In the genomic region with DNA sequence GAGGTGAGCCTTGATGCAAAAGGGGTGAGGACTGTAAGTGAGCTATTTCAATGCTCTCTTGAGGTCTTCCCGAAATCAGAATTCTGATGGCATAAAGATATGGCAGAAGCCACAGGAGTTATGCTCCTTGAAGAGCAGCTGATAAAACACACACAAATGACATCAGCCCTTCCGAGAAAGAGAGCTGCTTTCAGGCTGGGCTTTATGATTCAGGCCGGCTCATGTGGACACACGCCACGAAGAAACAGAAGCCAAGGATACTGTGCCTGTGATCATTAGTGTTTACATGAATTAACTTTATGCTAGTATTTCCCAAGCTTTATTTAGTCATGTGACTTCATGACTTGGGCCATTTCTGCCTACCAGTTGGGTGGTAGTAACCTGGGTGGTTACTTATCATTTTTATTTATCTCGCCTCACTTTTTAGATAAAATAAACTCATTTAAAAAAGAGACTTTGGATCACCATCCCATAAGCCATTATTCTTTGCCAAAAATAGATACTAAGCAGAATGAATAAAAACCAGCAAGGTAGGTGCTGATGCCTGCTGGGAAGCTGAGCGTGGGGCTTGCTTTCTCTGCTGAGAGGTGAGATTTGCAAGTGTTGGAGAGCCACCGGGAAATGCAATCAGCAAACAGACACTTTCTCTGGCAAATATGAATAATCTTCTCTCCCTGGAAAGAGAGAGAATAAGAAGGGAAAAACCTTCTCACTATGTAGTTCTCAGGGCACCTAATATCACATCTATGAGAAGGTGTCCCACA, we compare ENCODE assay signal across 12 cellular contexts.
DNase-seq lines count a peak whose midpoint lies in the region; ATAC-seq and TF ChIP-seq lines count a peak whose summit lies in the region.
"Had no signal": no experiment of that assay in that cellular context is flagged by ENCODE, and none has a peak within 500 bp of the region (broad histone marks: within the 10 kb centered on the region; RNA-seq: fewer than 3 reads in every experiment).

No MANE protein-coding gene starts in this region.

- H3K4me1 ChIP-seq in spleen = no peaks in the 10 kb centered on the region

- intact Hi-C loops in spleen (cut with DNase I; ENCODE audit: low total_unique reads) = no loop called here

- no peak for TF ChIP-seq POLR2A in spleen (IDR thresholded peaks at IDR 0.05)

- CTCF ChIA-PET in AG04449 (lab: Yijun Ruan, JAX) = interaction anchor here (0.8 to 1.3 kb wide), 4 partner anchors 9 to 183 kb away, joined by 3 to 4 read pairs (median 3); no protein-coding TSS in a partner anchor

- H3K4me1 Mint-ChIP-seq in brain = peaks cover 39% of the 10 kb centered on the region
- H3K4me1 Mint-ChIP-seq: memory B cell had no signal

- 90 to 95% (median 91%) methylated on average over 8 of the region's 8 CpGs for whole genome bisulfite sequencing in spleen, 5 donors

- no peak overlapping the region for H3K4me3 Mint-ChIP-seq in brain
- H3K4me3 Mint-ChIP-seq: memory B cell had no signal

- no peak overlapping the region for H3K27ac ChIP-seq in spleen

- no peak for ATAC-seq in GM21737 (IDR thresholded peaks at IDR 0.05; ENCODE audit: unreplicated experiment)

- H3K27me3 Mint-ChIP-seq in brain = no peaks in the 10 kb centered on the region

- H3K27me3 ChIP-seq in spleen (replicated peaks in 1 of 7) = no peaks in the 10 kb centered on the region

- peaks cover 0 to 15% (median 0%) of the 10 kb centered on the region in 6 donors for H3K36me3 ChIP-seq in spleen

- no peaks in the 10 kb centered on the region for H3K9me3 ChIP-seq in spleen

- H3K4me3 ChIP-seq in AG04449 (ENCODE audit: low read depth, low read length) (no peak overlapping the region), spleen (no peak overlapping the region)

- peaks cover 0 to 3% (median 0%) of the 10 kb centered on the region in 5 experiments for H3K9me3 Mint-ChIP-seq in brain
- H3K9me3 Mint-ChIP-seq: memory B cell had no signal

- no peak for TF ChIP-seq CTCF in AG04449 (IDR thresholded peaks at IDR 0.05; ENCODE audit: insufficient read depth, low read length, missing control alignments)
- TF ChIP-seq CTCF in brain (conservative IDR thresholded peaks at IDR 0.05) = no peak
- TF ChIP-seq CTCF in spleen (IDR thresholded peaks at IDR 0.05 in 8 of 11, conservative IDR thresholded peaks at IDR 0.05 in 3 of 11) = no peak

- DNase-seq in AG04449 (ENCODE audit: low read depth, low spot score) (peak; percentile 85), LHCN-M2 (ENCODE audit: low read depth) (peak; percentile 96), kidney glomerular epithelial cell (lab: John Stamatoyannopoulos, UW) (peak; percentile 21), NCI-H748 treated with DMSO at 0.1 percent for 48 hours (lab: John Stamatoyannopoulos, UW) (no peak), spleen (no peak)
- no peak for DNase-seq in activated CD4-positive, alpha-beta T cell treated with anti-CD3 and anti-CD28 coated beads, Interleukin-2, amount 50 U/mL, for 48 hours
- DNase-seq: activated effector memory CD4-positive, alpha-beta T cell treated with Interleukin-2 at 50 U/mL for 16 hours; Kasumi-1; NK-92 treated with Interleukin-12 subunit alpha and Interleukin-12 subunit beta, amount 100 ng/mL, for 24 hours had no signal

- POLR2A ChIA-PET in AG04449 (lab: Yijun Ruan, JAX) = interaction anchor here (1.0 to 1.1 kb wide), 2 partner anchors 8 to 72 kb away, joined by 3 read pairs; no protein-coding TSS in a partner anchor

- H3K36me3 Mint-ChIP-seq in brain = peaks cover 22% of the 10 kb centered on the region
- H3K36me3 Mint-ChIP-seq: memory B cell had no signal

- H3K27ac Mint-ChIP-seq in brain = peak overlapping the region; percentile 3 to 64 (median 22)
- H3K27ac Mint-ChIP-seq: memory B cell had no signal

Comparison
In these comparisons a context has a peak if more than half of its experiments do, and no peak if none do; other contexts are left out.
1. DNase-seq: peak in AG04449 (single experiment), LHCN-M2 (single experiment) and kidney glomerular epithelial cell (single experiment); none in activated CD4-positive, alpha-beta T cell treated with anti-CD3 and anti-CD28 coated beads, Interleukin-2, amount 50 U/mL, for 48 hours (0 of 2), NCI-H748 treated with DMSO at 0.1 percent for 48 hours (single experiment) and spleen (single experiment).